ENCODE assay signal across 30 cellular contexts in genomic region chr2:12842917-12843316, GRCh38.
"Had no signal": no experiment of that assay in that cellular context is flagged by ENCODE, and none has a peak within 500 bp of the region (broad histone marks: within the 10 kb centered on the region; RNA-seq: fewer than 3 reads in every experiment).

No MANE protein-coding gene starts in this region.

- H3K27ac Mint-ChIP-seq: activated CD4-positive, alpha-beta T cell treated with anti-CD3 and anti-CD28 coated beads for 36 hours; activated CD4-positive, alpha-beta T cell treated with anti-CD3 and anti-CD28 coated beads, Interleukin-2, amount 10 ng/mL, durations not matched to agents 7 days and 5 days; activated CD8-positive, alpha-beta T cell treated with anti-CD3 and anti-CD28 coated beads, Interleukin-2, amount 10 ng/mL, durations not matched to agents 7 days and 5 days; activated naive CD4-positive, alpha-beta T cell treated with anti-CD3 and anti-CD28 coated beads for 36 hours; activated naive CD4-positive, alpha-beta T cell treated with anti-CD3 and anti-CD28 coated beads, Interleukin-2, amount 50 U/mL, for 72 hours; activated T-cell treated with anti-CD3 and anti-CD28 coated beads, Interleukin-2, amount 50 U/mL, for 24 hours; brain; T-helper 1 cell treated with Interleukin-12 subunit alpha and Interleukin-12 subunit beta and Interleukin-4 antibody, amounts not matched to agents 30 μg/mL and 1 μg/mL, for 36 hours; T-helper 2 cell treated with Interferon-gamma antibody and Interleukin-4, amounts not matched to agents 5 μg/mL and 100 μg/mL, for 36 hours; WTC11 had no signal

- H3K27ac ChIP-seq: adrenal gland, cardiac muscle cell, RWPE1 had no signal

- H3K9me3 ChIP-seq: adrenal gland, MG63 had no signal

- FAIRE-seq: RCC 7860 had no signal

- H3K4me3 Mint-ChIP-seq: activated CD4-positive, alpha-beta T cell treated with anti-CD3 and anti-CD28 coated beads for 36 hours; activated CD4-positive, alpha-beta T cell treated with anti-CD3 and anti-CD28 coated beads, Interleukin-2, amount 10 ng/mL, durations not matched to agents 7 days and 5 days; activated CD8-positive, alpha-beta T cell treated with anti-CD3 and anti-CD28 coated beads, Interleukin-2, amount 10 ng/mL, durations not matched to agents 7 days and 5 days; activated naive CD4-positive, alpha-beta T cell treated with anti-CD3 and anti-CD28 coated beads for 36 hours; activated T-cell treated with anti-CD3 and anti-CD28 coated beads, Interleukin-2, amount 50 U/mL, for 24 hours; brain; central memory CD8-positive, alpha-beta T cell; T-helper 1 cell treated with Interleukin-12 subunit alpha and Interleukin-12 subunit beta and Interleukin-4 antibody, amounts not matched to agents 30 μg/mL and 1 μg/mL, for 36 hours; T-helper 2 cell treated with Interferon-gamma antibody and Interleukin-4, amounts not matched to agents 5 μg/mL and 100 μg/mL, for 36 hours; WTC11 had no signal

- ATAC-seq: activated CD4-positive, alpha-beta T cell treated with anti-CD3 and anti-CD28 coated beads for 36 hours; activated CD4-positive, CD25-positive, alpha-beta regulatory T cell treated with anti-CD3 and anti-CD28 coated beads, Interleukin-2, amount 50 U/mL, for 24 hours; activated CD8-positive, alpha-beta T cell treated with anti-CD3 and anti-CD28 coated beads, Interleukin-2, amount 10 ng/mL, durations not matched to agents 7 days and 5 days; activated naive CD4-positive, alpha-beta T cell treated with anti-CD3 and anti-CD28 coated beads, Interleukin-2, amount 50 U/mL, for 72 hours; WTC11 had no signal

- H3K27me3 ChIP-seq: adrenal gland, cardiac muscle cell, MG63 had no signal

- H3K36me3 ChIP-seq: adrenal gland, cardiac muscle cell, MG63 had no signal

- H3K4me1 Mint-ChIP-seq: activated CD4-positive, alpha-beta T cell treated with anti-CD3 and anti-CD28 coated beads for 36 hours; activated CD4-positive, alpha-beta T cell treated with anti-CD3 and anti-CD28 coated beads, Interleukin-2, amount 10 ng/mL, durations not matched to agents 7 days and 5 days; central memory CD8-positive, alpha-beta T cell had no signal

- H3K36me3 Mint-ChIP-seq: activated naive CD4-positive, alpha-beta T cell treated with anti-CD3 and anti-CD28 coated beads, Interleukin-2, amount 50 U/mL, for 72 hours; brain; WTC11 had no signal

- H3K4me1 ChIP-seq: adrenal gland had no signal

- H3K4me3 ChIP-seq: adrenal gland, cardiac muscle cell, MG63 had no signal

- H3K9me3 Mint-ChIP-seq: activated CD4-positive, alpha-beta T cell treated with anti-CD3 and anti-CD28 coated beads, Interleukin-2, amount 10 ng/mL, durations not matched to agents 7 days and 5 days; activated naive CD4-positive, alpha-beta T cell treated with anti-CD3 and anti-CD28 coated beads for 36 hours; activated T-cell treated with anti-CD3 and anti-CD28 coated beads, Interleukin-2, amount 50 U/mL, for 24 hours; brain; central memory CD8-positive, alpha-beta T cell; T-helper 1 cell treated with Interleukin-12 subunit alpha and Interleukin-12 subunit beta and Interleukin-4 antibody, amounts not matched to agents 30 μg/mL and 1 μg/mL, for 36 hours; T-helper 2 cell treated with Interferon-gamma antibody and Interleukin-4, amounts not matched to agents 5 μg/mL and 100 μg/mL, for 36 hours had no signal

- DNase-seq: activated CD4-positive, alpha-beta T cell treated with anti-CD3 and anti-CD28 coated beads for 36 hours; activated CD4-positive, alpha-beta T cell treated with anti-CD3 and anti-CD28 coated beads, Interleukin-2, amount 10 ng/mL, durations not matched to agents 7 days and 5 days; activated CD4-positive, alpha-beta T cell treated with anti-CD3 and anti-CD28 coated beads, Interleukin-2, amount 50 U/mL, for 48 hours; activated CD8-positive, alpha-beta T cell treated with anti-CD3 and anti-CD28 coated beads, Interleukin-2, amount 10 ng/mL, durations not matched to agents 7 days and 5 days; activated gamma-delta T cell treated with Interleukin-2 at 50 U/mL for 16 hours; activated naive CD4-positive, alpha-beta T cell treated with anti-CD3 and anti-CD28 coated beads for 36 hours; activated T-cell treated with anti-CD3 and anti-CD28 coated beads, Interleukin-2, amount 50 U/mL, for 24 hours; adrenal gland; Kasumi-1; KG1; NCI-H1048; NCI-H1105 treated with DMSO at 0.1 percent for 48 hours; NCI-H1436; NCI-H1694; NCI-H1930; NCI-H2081 treated with DMSO at 0.1 percent for 48 hours; NCI-H345; NCI-H524 treated with DMSO at 0.1 percent for 48 hours; Right ventricle myocardium superior had no signal
